In the genomic region with DNA sequence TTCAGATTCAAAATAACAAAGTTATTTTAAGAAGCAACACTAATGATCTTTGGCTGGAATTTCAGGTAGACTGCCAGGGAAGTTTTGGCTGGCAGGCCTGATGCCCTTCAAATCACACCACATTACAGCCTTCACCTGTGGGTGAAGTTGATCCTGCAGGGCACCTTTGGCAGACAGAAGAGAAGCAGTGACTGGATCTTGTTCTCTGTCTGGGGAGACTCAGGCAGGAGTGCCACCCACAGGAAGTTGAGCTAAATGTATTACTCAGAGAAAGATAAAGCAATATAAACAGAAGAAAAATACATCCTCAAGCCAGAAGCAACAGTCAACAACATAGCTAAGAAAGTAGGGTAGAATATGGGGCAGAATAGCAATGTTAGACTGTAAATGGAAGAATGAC, we compare ENCODE assay signal across 1 cellular context.
TF ChIP-seq lines count a peak whose summit lies in the region.

No MANE protein-coding gene starts in this region.

TF ChIP-seq in HepG2, 621 proteins besides CTCF, POLR2A, EP300 and RAD21 (continued from another document):
- TF ChIP-seq, protein P1, sequence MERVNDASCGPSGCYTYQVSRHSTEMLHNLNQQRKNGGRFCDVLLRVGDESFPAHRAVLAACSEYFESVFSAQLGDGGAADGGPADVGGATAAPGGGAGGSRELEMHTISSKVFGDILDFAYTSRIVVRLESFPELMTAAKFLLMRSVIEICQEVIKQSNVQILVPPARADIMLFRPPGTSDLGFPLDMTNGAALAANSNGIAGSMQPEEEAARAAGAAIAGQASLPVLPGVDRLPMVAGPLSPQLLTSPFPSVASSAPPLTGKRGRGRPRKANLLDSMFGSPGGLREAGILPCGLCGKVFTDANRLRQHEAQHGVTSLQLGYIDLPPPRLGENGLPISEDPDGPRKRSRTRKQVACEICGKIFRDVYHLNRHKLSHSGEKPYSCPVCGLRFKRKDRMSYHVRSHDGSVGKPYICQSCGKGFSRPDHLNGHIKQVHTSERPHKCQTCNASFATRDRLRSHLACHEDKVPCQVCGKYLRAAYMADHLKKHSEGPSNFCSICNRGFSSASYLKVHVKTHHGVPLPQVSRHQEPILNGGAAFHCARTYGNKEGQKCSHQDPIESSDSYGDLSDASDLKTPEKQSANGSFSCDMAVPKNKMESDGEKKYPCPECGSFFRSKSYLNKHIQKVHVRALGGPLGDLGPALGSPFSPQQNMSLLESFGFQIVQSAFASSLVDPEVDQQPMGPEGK (CRISPR knock-in tag; IDR thresholded peaks at IDR 0.05): no peak
- TF ChIP-seq IKZF4 (CRISPR knock-in tag; IDR thresholded peaks at IDR 0.05; ENCODE audit: borderline replicate concordance, low read depth, not compliant biosample characterization) (no peak), GATA4 (IDR thresholded peaks at IDR 0.05; ENCODE audit: borderline replicate concordance, low read depth) (no peak), MAZ (IDR thresholded peaks at IDR 0.05; ENCODE audit: borderline replicate concordance, low read depth, low read length) (no peak), MAZ (CRISPR knock-in tag; IDR thresholded peaks at IDR 0.05; ENCODE audit: low read depth) (no peak), CBX1 (IDR thresholded peaks at IDR 0.05; ENCODE audit: low read depth) (no peak)
- TF ChIP-seq, protein P2, sequence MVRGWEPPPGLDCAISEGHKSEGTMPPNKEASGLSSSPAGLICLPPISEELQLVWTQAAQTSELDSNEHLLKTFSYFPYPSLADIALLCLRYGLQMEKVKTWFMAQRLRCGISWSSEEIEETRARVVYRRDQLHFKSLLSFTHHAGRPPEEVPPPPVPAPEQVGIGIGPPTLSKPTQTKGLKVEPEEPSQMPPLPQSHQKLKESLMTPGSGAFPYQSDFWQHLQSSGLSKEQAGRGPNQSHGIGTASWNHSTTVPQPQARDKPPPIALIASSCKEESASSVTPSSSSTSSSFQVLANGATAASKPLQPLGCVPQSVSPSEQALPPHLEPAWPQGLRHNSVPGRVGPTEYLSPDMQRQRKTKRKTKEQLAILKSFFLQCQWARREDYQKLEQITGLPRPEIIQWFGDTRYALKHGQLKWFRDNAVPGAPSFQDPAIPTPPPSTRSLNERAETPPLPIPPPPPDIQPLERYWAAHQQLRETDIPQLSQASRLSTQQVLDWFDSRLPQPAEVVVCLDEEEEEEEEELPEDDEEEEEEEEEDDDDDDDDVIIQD (CRISPR knock-in tag; IDR thresholded peaks at IDR 0.05; ENCODE audit: low read depth): no peak
